21 cellular contexts compared by ENCODE assay signal in genomic region chr15:56034514-56034913, GRCh38.
"Had no signal": no experiment of that assay in that cellular context is flagged by ENCODE, and none has a peak within 500 bp of the region (broad histone marks: within the 10 kb centered on the region; RNA-seq: fewer than 3 reads in every experiment).

No MANE protein-coding gene starts in this region.

- H3K4me3 Mint-ChIP-seq: activated CD4-positive, alpha-beta T cell treated with anti-CD3 and anti-CD28 coated beads for 36 hours; activated naive CD8-positive, alpha-beta T cell; activated T-cell treated with anti-CD3 and anti-CD28 coated beads, Interleukin-2, amount 50 U/mL, for 4 hours; endodermal cell; WTC11 had no signal

- H3K36me3 ChIP-seq: brain microvascular endothelial cell, lower lobe of right lung, pancreas had no signal

- H3K4me1 ChIP-seq: lower lobe of right lung, pancreas had no signal

- H3K27me3 Mint-ChIP-seq: activated CD4-positive, alpha-beta T cell treated with anti-CD3 and anti-CD28 coated beads for 36 hours; activated naive CD8-positive, alpha-beta T cell had no signal

- H3K36me3 Mint-ChIP-seq: WTC11 had no signal

- H3K4me1 Mint-ChIP-seq: endodermal cell, WTC11 had no signal

- H3K9me3 ChIP-seq: lower lobe of right lung, pancreas had no signal

- H3K4me3 ChIP-seq: dorsolateral prefrontal cortex, hepatocyte, lower lobe of right lung, pancreas, smooth muscle cell had no signal

- DNase-seq: activated CD4-positive, alpha-beta T cell treated with anti-CD3 and anti-CD28 coated beads for 36 hours; activated CD4-positive, alpha-beta T cell treated with anti-CD3 and anti-CD28 coated beads, Interleukin-2, amount 50 U/mL, for 48 hours; activated gamma-delta T cell; activated T-cell treated with anti-CD3 and anti-CD28 coated beads, Interleukin-2, amount 50 U/mL, for 4 hours; aorta; brain microvascular endothelial cell; central memory CD4-positive, alpha-beta T cell; dorsolateral prefrontal cortex; endodermal cell; foreskin keratinocyte; islet precursor cell; left colon; lower lobe of right lung; pancreas; stimulated activated CD4-positive, alpha-beta T cell treated with anti-CD3 and anti-CD28 coated beads, Interleukin-4, amount 100 ng/mL, for 1 hour; SW 1271 had no signal

- H3K9me3 Mint-ChIP-seq: activated T-cell treated with anti-CD3 and anti-CD28 coated beads, Interleukin-2, amount 50 U/mL, for 4 hours; endodermal cell; WTC11 had no signal

- ATAC-seq: activated CD4-positive, alpha-beta T cell treated with anti-CD3 and anti-CD28 coated beads for 36 hours; activated T-cell treated with anti-CD3 and anti-CD28 coated beads, Interleukin-2, amount 50 U/mL, for 4 hours; foreskin keratinocyte; left colon; lower lobe of right lung; pancreas; sciatic nerve; WTC11 had no signal

- H3K27ac Mint-ChIP-seq: activated CD4-positive, alpha-beta T cell treated with anti-CD3 and anti-CD28 coated beads for 36 hours; activated naive CD8-positive, alpha-beta T cell; endodermal cell; WTC11 had no signal
